In genomic region chr4:82892467-82892802, GRCh38 we compare ENCODE assay signal across 10 cellular contexts. TPM values are rescaled to one million over a fixed set of nuclear protein-coding genes. Genes with fewer than 3 reads are reported as not detected.
DNase-seq lines count a peak whose midpoint lies in the region; ATAC-seq and TF ChIP-seq lines count a peak whose summit lies in the region.
"Had no signal": no experiment of that assay in that cellular context is flagged by ENCODE, and none has a peak within 500 bp of the region (broad histone marks: within the 10 kb centered on the region; RNA-seq: fewer than 3 reads in every experiment).

No MANE protein-coding gene starts in this region.

- no peaks in the 10 kb centered on the region for H3K9me3 ChIP-seq in CD8-positive, alpha-beta T cell (ENCODE audit: low read length)
- no peaks in the 10 kb centered on the region for H3K9me3 ChIP-seq in adrenal gland (replicated peaks in 1 of 3)
- H3K9me3 ChIP-seq: stomach had no signal

- no peak overlapping the region for H3K27ac ChIP-seq in CD8-positive, alpha-beta T cell (ENCODE audit: low read depth, low read length)
- no peak overlapping the region for H3K27ac ChIP-seq in adrenal gland

- CTCF ChIA-PET in CD8-positive, alpha-beta T cell (lab: Charles Lee): interaction anchor here (1.2 to 1.3 kb wide), 2 partner anchors 8 to 463 kb away, joined by 3 to 4 read pairs; partner anchors contain the start of gene THAP9

- no peaks in the 10 kb centered on the region for H3K27me3 ChIP-seq in CD8-positive, alpha-beta T cell (ENCODE audit: insufficient read depth, low read length)
- H3K27me3 ChIP-seq in adrenal gland: no peaks in the 10 kb centered on the region
- H3K27me3 ChIP-seq: stomach had no signal

- intact Hi-C loops in CD8-positive, alpha-beta T cell (cut with DNase I, micrococcal nuclease): loop anchor here (5.0 to 10.0 kb wide), 4 partner anchors 460 to 608 kb away; partner anchors contain the start of genes ABRAXAS1 (in 2 of the 2), ENOPH1 (in 1 of the 2), HNRNPD (in 1 of the 2) and HNRNPDL (in 1 of the 2)
- intact Hi-C loops in natural killer cell (cut with micrococcal nuclease) (loop anchor here (5.0 kb wide), 2 partner anchors 220 to 390 kb away; partner anchors contain the start of genes COQ2 and PLAC8), adrenal gland (cut with DNase I) (no loop called here), posterior vena cava (cut with DNase I) (no loop called here)

- WGBS in adrenal gland, 4 donors: 61 to 79% (median 74%) methylated on average over 1 of the region's 1 CpG

- H3K36me3 Mint-ChIP-seq in CD8-positive, alpha-beta T cell: peaks cover 47% of the 10 kb centered on the region
- H3K36me3 Mint-ChIP-seq in IgD-negative memory B cell: peaks cover 4% of the 10 kb centered on the region
- peaks cover 44% of the 10 kb centered on the region for H3K36me3 Mint-ChIP-seq in activated naive CD8-positive, alpha-beta T cell treated with anti-CD3 and anti-CD28 coated beads, Interleukin-2, amount 50 U/mL, for 24 hours (ENCODE audit: low read depth)
- peaks cover 10% of the 10 kb centered on the region for H3K36me3 Mint-ChIP-seq in natural killer cell

- no peak for TF ChIP-seq POLR2A in adrenal gland (IDR thresholded peaks at IDR 0.05)

- H3K4me1 ChIP-seq in CD8-positive, alpha-beta T cell (ENCODE audit: insufficient read depth, low read length): peaks cover 21% of the 10 kb centered on the region
- H3K4me1 ChIP-seq in adrenal gland (replicated peaks in 1 of 2): peaks cover 9 to 31% of the 10 kb centered on the region in 2 donors

- TF ChIP-seq CTCF in CD8-positive, alpha-beta T cell (IDR thresholded peaks at IDR 0.05): no peak
- TF ChIP-seq CTCF in natural killer cell (IDR thresholded peaks at IDR 0.05) (no peak), adrenal gland (IDR thresholded peaks at IDR 0.05) (no peak)

- no peak overlapping the region for H3K4me3 Mint-ChIP-seq in CD8-positive, alpha-beta T cell
- H3K4me3 Mint-ChIP-seq in IgD-negative memory B cell (peak overlapping the region; percentile 23 to 99 (median 94)), natural killer cell (peak overlapping the region; percentile 96)
- peak overlapping the region; percentile 95 for H3K4me3 Mint-ChIP-seq in activated naive CD8-positive, alpha-beta T cell treated with anti-CD3 and anti-CD28 coated beads, Interleukin-2, amount 50 U/mL, for 24 hours

- no peak for ATAC-seq in CD8-positive, alpha-beta T cell
- no peak for ATAC-seq in activated naive CD8-positive, alpha-beta T cell treated with anti-CD3 and anti-CD28 coated beads, Interleukin-2, amount 50 U/mL, for 24 hours
- no peak for ATAC-seq in natural killer cell
- ATAC-seq: Right ventricle myocardium inferior had no signal

- no peaks in the 10 kb centered on the region for H3K27me3 Mint-ChIP-seq in CD8-positive, alpha-beta T cell (ENCODE audit: low read depth)
- H3K27me3 Mint-ChIP-seq in IgD-negative memory B cell: no peaks in the 10 kb centered on the region
- H3K27me3 Mint-ChIP-seq in activated naive CD8-positive, alpha-beta T cell treated with anti-CD3 and anti-CD28 coated beads, Interleukin-2, amount 50 U/mL, for 24 hours: no peaks in the 10 kb centered on the region
- no peaks in the 10 kb centered on the region for H3K27me3 Mint-ChIP-seq in natural killer cell (ENCODE audit: low read depth in 2 of 2)

- peaks cover 43% of the 10 kb centered on the region for H3K4me1 Mint-ChIP-seq in CD8-positive, alpha-beta T cell (ENCODE audit: low read depth)
- H3K4me1 Mint-ChIP-seq in IgD-negative memory B cell (peaks cover 14 to 34% (median 27%) of the 10 kb centered on the region in 3 donors), natural killer cell (peaks cover 24 to 32% of the 10 kb centered on the region in 2 donors)
- peaks cover 59% of the 10 kb centered on the region for H3K4me1 Mint-ChIP-seq in activated naive CD8-positive, alpha-beta T cell treated with anti-CD3 and anti-CD28 coated beads, Interleukin-2, amount 50 U/mL, for 24 hours

- peaks cover 8% of the 10 kb centered on the region for H3K36me3 ChIP-seq in CD8-positive, alpha-beta T cell (ENCODE audit: insufficient read depth, low read length)
- peaks cover 0 to 26% of the 10 kb centered on the region in 2 donors for H3K36me3 ChIP-seq in adrenal gland (replicated peaks in 1 of 2)

- no peak overlapping the region for H3K4me3 ChIP-seq in CD8-positive, alpha-beta T cell (ENCODE audit: low read depth, low read length)
- H3K4me3 ChIP-seq in adrenal gland: no peak overlapping the region

- peak overlapping the region; percentile 98 for H3K27ac Mint-ChIP-seq in CD8-positive, alpha-beta T cell
- H3K27ac Mint-ChIP-seq in IgD-negative memory B cell (peak overlapping the region; percentile 95 to 98 (median 97)), natural killer cell (peak overlapping the region; percentile 97 to 99)
- peak overlapping the region; percentile 92 for H3K27ac Mint-ChIP-seq in activated naive CD8-positive, alpha-beta T cell treated with anti-CD3 and anti-CD28 coated beads, Interleukin-2, amount 50 U/mL, for 24 hours

- DNase-seq in CD8-positive, alpha-beta T cell: no peak
- DNase-seq in activated naive CD8-positive, alpha-beta T cell treated with anti-CD3 and anti-CD28 coated beads, Interleukin-2, amount 50 U/mL, for 24 hours: no peak
- DNase-seq in natural killer cell (no peak), HuH-7.5 (ENCODE audit: low spot score) (no peak), adrenal gland (no peak), posterior vena cava (ENCODE audit: low spot score) (no peak)
- DNase-seq: activated CD4-positive, CD25-positive, alpha-beta regulatory T cell treated with anti-CD3 and anti-CD28 coated beads, Interleukin-2, amount 50 U/mL, for 72 hours; stomach had no signal

- H3K9me3 Mint-ChIP-seq in CD8-positive, alpha-beta T cell: no peaks in the 10 kb centered on the region
- H3K9me3 Mint-ChIP-seq in IgD-negative memory B cell: no peaks in the 10 kb centered on the region
- no peaks in the 10 kb centered on the region for H3K9me3 Mint-ChIP-seq in activated naive CD8-positive, alpha-beta T cell treated with anti-CD3 and anti-CD28 coated beads, Interleukin-2, amount 50 U/mL, for 24 hours
- H3K9me3 Mint-ChIP-seq in natural killer cell: no peaks in the 10 kb centered on the region

- POLR2A ChIA-PET in CD8-positive, alpha-beta T cell (lab: Charles Lee): interaction anchor here (3.4 kb wide), 1 partner anchor 8 kb away, joined by 28 read pairs; the partner anchor contains the start of gene THAP9

RNA-seq across cellular contexts. Expression of gene SEC31A, which starts 1.5 kb away (rescaled TPM):
- 100 to 1,000 TPM; 115 to 117 TPM for total RNA-seq in CD8-positive, alpha-beta T cell
- polyA plus RNA-seq in IgD-negative memory B cell: 102 TPM
- 100 to 1,000 TPM; 176 to 183 (median 177) TPM for total RNA-seq in natural killer cell
- 100 to 1,000 TPM; 137 to 276 (median 205) TPM for total RNA-seq in adrenal gland
- 100 to 1,000 TPM; 182 to 355 (median 220) TPM for polyA plus RNA-seq in adrenal gland
- 100 to 1,000 TPM; 287 to 309 TPM for total RNA-seq in posterior vena cava

RNA-seq across cellular contexts. Expression of gene THAP9, which starts 8.1 kb away (rescaled TPM):
- 1 to 10 TPM; 5.2 to 7.3 TPM for total RNA-seq in CD8-positive, alpha-beta T cell
- polyA plus RNA-seq in IgD-negative memory B cell (2.0 TPM), adrenal gland (1 to 10 TPM; 2.8 to 5.0 (median 4.7) TPM)
- total RNA-seq in natural killer cell (1 to 10 TPM; 1.6 to 2.6 (median 2.1) TPM), adrenal gland (1 to 10 TPM; 2.2 to 5.9 (median 3.4) TPM), posterior vena cava (1 to 10 TPM; 2.9 to 4.4 TPM)

Comparison
In these comparisons a context has a peak if more than half of its experiments do, and no peak if none do; other contexts are left out.
1. intact Hi-C loops: an anchor here in CD8-positive, alpha-beta T cell (5.0 to 10.0 kb wide) and natural killer cell (5.0 kb wide); none called in adrenal gland and posterior vena cava.